11 cellular contexts compared by ENCODE assay signal in genomic region chr15:52289629-52290081, GRCh38. TPM values are rescaled to one million over a fixed set of nuclear protein-coding genes. Genes with fewer than 3 reads are reported as not detected.
A peak's percentile ranks its signal among the peaks of the same experiment; 100 is the strongest.
DNase-seq lines count a peak whose midpoint lies in the region; ATAC-seq and TF ChIP-seq lines count a peak whose summit lies in the region.
"Had no signal": no experiment of that assay in that cellular context is flagged by ENCODE, and none has a peak within 500 bp of the region (broad histone marks: within the 10 kb centered on the region; RNA-seq: fewer than 3 reads in every experiment).

No MANE protein-coding gene starts in this region.

- H4K20me1 ChIP-seq in GM23338 (replicated peaks; ENCODE audit: insufficient read depth): no peaks in the 10 kb centered on the region
- H4K20me1 ChIP-seq in hepatocyte (ENCODE audit: insufficient read depth, poor library complexity, severe bottlenecking): no peaks in the 10 kb centered on the region

- intact Hi-C loops in sciatic nerve (cut with DNase I): loop anchor here (5.0 kb wide), 1 partner anchor 647 kb away; no protein-coding TSS in a partner anchor

- H3K36me3 ChIP-seq in GM23338 (ENCODE audit: insufficient read depth) (peaks cover 4% of the 10 kb centered on the region; the same call in 1 of the 2 replicates), hepatocyte (replicated peaks; ENCODE audit: insufficient read depth, low read depth) (no peaks in the 10 kb centered on the region)

- H3K27ac ChIP-seq in GM23338 (ENCODE audit: low read depth): no peak overlapping the region
- H3K27ac ChIP-seq in hepatocyte: peak overlapping the region; percentile 94

- H3K4me3 Mint-ChIP-seq in GM23338 (no peak overlapping the region), T-helper 17 cell (no peak overlapping the region)

- TF ChIP-seq CTCF in GM23338 (conservative IDR thresholded peaks at IDR 0.05; ENCODE audit: low read depth in 2 of 2) (no peak), hepatocyte (IDR thresholded peaks at IDR 0.05; ENCODE audit: poor library complexity) (no peak)

- peak; percentile 42 for DNase-seq in GM23338 (ENCODE audit: low spot score)
- DNase-seq in T-helper 17 cell: no peak
- no peak for DNase-seq in hepatocyte (ENCODE audit: low spot score)
- no peak for DNase-seq in sciatic nerve (ENCODE audit: low spot score)
- no peak for DNase-seq in NCI-H2029 (lab: John Stamatoyannopoulos, UW)
- DNase-seq in NCI-H2171 (lab: John Stamatoyannopoulos, UW): no peak
- no peak for DNase-seq in HPDE6-E6E7 (ENCODE audit: extremely low spot score)
- DNase-seq in DMS153 treated with DMSO at 0.1 percent for 48 hours (lab: John Stamatoyannopoulos, UW; ENCODE audit: unreplicated experiment): no peak
- DNase-seq: COR-L47; NCI-H1417 treated with DMSO at 0.1 percent for 48 hours; stimulated activated CD4-positive, alpha-beta T cell treated with anti-CD3 and anti-CD28 coated beads, Interleukin-4, amount 100 ng/mL, for 24 hours had no signal

- H3K4me3 ChIP-seq in GM23338 (no peak overlapping the region), hepatocyte (no peak overlapping the region)

- peak; percentile 42; the same call in 2 of the 3 replicates for ATAC-seq in GM23338
- no peak for ATAC-seq in T-helper 17 cell
- peak; percentile 60 for ATAC-seq in sciatic nerve

- H3K36me3 Mint-ChIP-seq in GM23338 (ENCODE audit: low read depth) (peaks cover 47% of the 10 kb centered on the region), T-helper 17 cell (ENCODE audit: low read depth) (peaks cover 3% of the 10 kb centered on the region)

- H3K9me2 ChIP-seq in GM23338 (ENCODE audit: insufficient read depth) (no peaks in the 10 kb centered on the region), hepatocyte (replicated peaks; ENCODE audit: insufficient read depth) (no peaks in the 10 kb centered on the region)

- H3K27me3 Mint-ChIP-seq in GM23338 (ENCODE audit: insufficient read depth, low read depth, poor library complexity) (peaks cover 6% of the 10 kb centered on the region), T-helper 17 cell (peaks cover 27% of the 10 kb centered on the region)

- H3K27me3 ChIP-seq in GM23338 (ENCODE audit: insufficient read depth) (no peaks in the 10 kb centered on the region), hepatocyte (no peaks in the 10 kb centered on the region)

- peaks cover 14% of the 10 kb centered on the region for H3K9me3 Mint-ChIP-seq in GM23338

- H3K9me3 ChIP-seq in T-helper 17 cell (ENCODE audit: control insufficient read depth, low read length, poor library complexity, severe bottlenecking): no peaks in the 10 kb centered on the region
- H3K9me3 ChIP-seq in hepatocyte (ENCODE audit: low read depth): no peaks in the 10 kb centered on the region

- H3K4me2 ChIP-seq in GM23338 (no peak overlapping the region), hepatocyte (no peak overlapping the region)

- H3K27ac Mint-ChIP-seq in GM23338 (peak overlapping the region; percentile 60), T-helper 17 cell (peak overlapping the region; percentile 1)

- WGBS in hepatocyte (ENCODE audit: low lambda C conversion rate, missing lambda C conversion rate): 66% methylated on average over 4 of the region's 4 CpGs

- H3K4me1 ChIP-seq in GM23338 (ENCODE audit: insufficient read depth) (peaks cover 3% of the 10 kb centered on the region; the same call in 1 of the 2 replicates), hepatocyte (ENCODE audit: insufficient read depth) (peaks cover 28% of the 10 kb centered on the region)

- peaks cover 26% of the 10 kb centered on the region for H3K79me2 ChIP-seq in GM23338 (replicated peaks; ENCODE audit: insufficient read depth)
- peaks cover 7% of the 10 kb centered on the region for H3K79me2 ChIP-seq in hepatocyte

- peaks cover 36% of the 10 kb centered on the region for H3K4me1 Mint-ChIP-seq in GM23338
- peaks cover 10% of the 10 kb centered on the region for H3K4me1 Mint-ChIP-seq in T-helper 17 cell

- H2AFZ ChIP-seq in GM23338 (no peak overlapping the region), hepatocyte (no peak overlapping the region)

- H3F3A ChIP-seq in GM23338 (replicated peaks; ENCODE audit: low read depth): no peaks in the 10 kb centered on the region

TF ChIP-seq in GM23338, 12 proteins besides CTCF, POLR2A, EP300 and RAD21 (continues in another document):
- TF ChIP-seq JUNB (IDR thresholded peaks at IDR 0.05; ENCODE audit: unreplicated experiment) (no peak), ETS1 (IDR thresholded peaks at IDR 0.05) (no peak), NANOG (IDR thresholded peaks at IDR 0.05; ENCODE audit: borderline replicate concordance) (no peak), ZNF462 (CRISPR knock-in tag; IDR thresholded peaks at IDR 0.05) (no peak), ZNF331 (CRISPR knock-in tag; IDR thresholded peaks at IDR 0.05; ENCODE audit: low read depth) (no peak), CREB1 (CRISPR knock-in tag; IDR thresholded peaks at IDR 0.05; ENCODE audit: low read depth) (no peak), ZNF114 (CRISPR knock-in tag; IDR thresholded peaks at IDR 0.05) (no peak), EZH2phosphoT487 (IDR thresholded peaks at IDR 0.05; ENCODE audit: unreplicated experiment) (no peak), EZH2 (IDR thresholded peaks at IDR 0.05; ENCODE audit: low read depth, unreplicated experiment) (no peak), STAT1 (IDR thresholded peaks at IDR 0.05; ENCODE audit: unreplicated experiment) (no peak), POLR2AphosphoS5 (IDR thresholded peaks at IDR 0.05; ENCODE audit: low read depth) (no peak)

RNA-seq across cellular contexts. Expression of gene MYO5C, which starts 5.9 kb away (rescaled TPM):
- total RNA-seq in GM23338 (2014; rRNA removed; shearing (Covaris generic)): 20.8 and 28.8 TPM in 2 replicates
- 6.4 and 7.9 TPM in 2 replicates for polyA plus RNA-seq in GM23338 (2016; fragmentation: Nextera tagmentation; extraction: Ambion mirVana)
- 1 to 10 TPM; 1.5 to 3.3 TPM for total RNA-seq in T-helper 17 cell
- 15.7 and 18.2 TPM in 2 replicates for total RNA-seq in hepatocyte
- 6.7 and 10.2 TPM in 2 replicates for polyA plus RNA-seq in hepatocyte
- total RNA-seq in sciatic nerve: 16.3 TPM
